Comparison of ENCODE assay signal across 16 cellular contexts in genomic region chr20:44526129-44526528, GRCh38. TPM values are rescaled to one million over a fixed set of nuclear protein-coding genes. Genes with fewer than 3 reads are reported as not detected.
DNase-seq lines count a peak whose midpoint lies in the region; ATAC-seq and TF ChIP-seq lines count a peak whose summit lies in the region.
"Had no signal": no experiment of that assay in that cellular context is flagged by ENCODE, and none has a peak within 500 bp of the region (broad histone marks: within the 10 kb centered on the region; RNA-seq: fewer than 3 reads in every experiment).

No MANE protein-coding gene starts in this region.

- H3K9me3 ChIP-seq in Caco-2: peaks cover 6% of the 10 kb centered on the region; the same call in 1 of the 2 replicates
- no peaks in the 10 kb centered on the region for H3K9me3 ChIP-seq in colonic mucosa

- no peak for TF ChIP-seq CTCF in Caco-2 (IDR thresholded peaks at IDR 0.05; ENCODE audit: insufficient read depth in 1 of 2, low read depth in 1 of 2, low read length in 1 of 2, severe bottlenecking in 1 of 2, unreplicated experiment in 1 of 2)
- TF ChIP-seq CTCF in brain microvascular endothelial cell (IDR thresholded peaks at IDR 0.05; ENCODE audit: low read depth, low read length, missing control alignments): no peak
- no peak for TF ChIP-seq CTCF in colonic mucosa (IDR thresholded peaks at IDR 0.05)
- no peak for TF ChIP-seq CTCF in GM10266 (IDR thresholded peaks at IDR 0.05; ENCODE audit: control insufficient read depth, insufficient read depth, low read depth, missing control alignments)

- no TSS peak for BruUV-seq in Caco-2 (replicated peaks; lab: Mats Ljungman, UMichigan)

- peak overlapping the region; percentile 43 for H3K4me3 Mint-ChIP-seq in Caco-2 (ENCODE audit: unreplicated experiment)
- H3K4me3 Mint-ChIP-seq: mesothelial cell of epicardium had no signal

- H3K4me3 ChIP-seq in Caco-2 (ENCODE audit: low read depth, low read length) (no peak overlapping the region), brain microvascular endothelial cell (ENCODE audit: low read depth, low read length) (no peak overlapping the region), colonic mucosa (no peak overlapping the region)

- no peaks in the 10 kb centered on the region for H3K9me3 Mint-ChIP-seq in Caco-2 (ENCODE audit: unreplicated experiment)
- H3K9me3 Mint-ChIP-seq: mesothelial cell of epicardium had no signal

- H3K36me3 ChIP-seq in Caco-2 (ENCODE audit: control insufficient read depth, insufficient read depth, low read length) (no peaks in the 10 kb centered on the region), brain microvascular endothelial cell (replicated peaks) (peaks cover 3% of the 10 kb centered on the region), colonic mucosa (no peaks in the 10 kb centered on the region)

- H3K4me1 ChIP-seq in Caco-2 (peaks cover 55% of the 10 kb centered on the region), colonic mucosa (peaks cover under 1% of the 10 kb centered on the region)

- H3K27ac ChIP-seq in brain microvascular endothelial cell (peak overlapping the region; percentile 75), colonic mucosa (no peak overlapping the region)
- H3K27ac ChIP-seq: parathyroid adenoma had no signal

- H3K4me1 Mint-ChIP-seq in Caco-2 (ENCODE audit: low read depth, unreplicated experiment): peaks cover 42% of the 10 kb centered on the region

- H3K36me3 Mint-ChIP-seq in Caco-2 (ENCODE audit: insufficient read depth, unreplicated experiment): peaks cover 34% of the 10 kb centered on the region
- H3K36me3 Mint-ChIP-seq: mesothelial cell of epicardium had no signal

- no peaks in the 10 kb centered on the region for H3K27me3 Mint-ChIP-seq in Caco-2 (ENCODE audit: insufficient read depth, unreplicated experiment)

- H3K27ac Mint-ChIP-seq in Caco-2 (ENCODE audit: unreplicated experiment): peak overlapping the region; percentile 72

- no peak overlapping the region for H3K9ac ChIP-seq in colonic mucosa (ENCODE audit: low read depth in 2 of 2, low read length in 2 of 2)
- H3K9ac ChIP-seq: parathyroid adenoma had no signal

- in situ Hi-C loops in brain microvascular endothelial cell (cut with HindIII; ENCODE audit: low pct_ligation_motif_present, low sequenced_read_pairs): no loop called here

- no peaks in the 10 kb centered on the region for H3K27me3 ChIP-seq in Caco-2 (replicated peaks; ENCODE audit: control insufficient read depth, insufficient read depth, low read length)
- H3K27me3 ChIP-seq in brain microvascular endothelial cell (replicated peaks): no peaks in the 10 kb centered on the region
- no peaks in the 10 kb centered on the region for H3K27me3 ChIP-seq in colonic mucosa

- intact Hi-C loops in Caco-2 (cut with micrococcal nuclease; ENCODE audit: unreplicated experiment): loop anchor here (10.0 kb wide), 1 partner anchor 359 kb away; the partner anchor contains the start of gene YWHAB
- intact Hi-C loops in colonic mucosa (cut with DNase I): no loop called here

- CTCF ChIA-PET in Caco-2 (lab: Charles Lee): no interaction called here

- ATAC-seq in HG03342 (IDR thresholded peaks at IDR 0.05; ENCODE audit: unreplicated experiment): no peak

- POLR2A ChIA-PET in Caco-2 (lab: Charles Lee): no interaction called here

- DNase-seq in Caco-2: peak; percentile 37 to 64
- peak; percentile 11 for DNase-seq in LHCN-M2 (ENCODE audit: low read depth)
- DNase-seq in brain microvascular endothelial cell: peak; percentile 48
- peak; percentile 51 for DNase-seq in iris pigment epithelial cell (ENCODE audit: low read depth)
- DNase-seq in pons (ENCODE audit: low spot score): no peak
- DNase-seq in colonic mucosa: no peak
- no peak for DNase-seq in GM10266 (ENCODE audit: extremely low spot score)
- DNase-seq: amygdala; DMS53; NCI-H1417 treated with DMSO at 0.1 percent for 48 hours; NCI-H524; SHP77 treated with DMSO at 0.1 percent for 48 hours; stimulated activated naive CD4-positive, alpha-beta T cell had no signal

RNA-seq across cellular contexts. Expression of gene SERINC3, which starts 4.3 kb away (rescaled TPM):
- total RNA-seq in Caco-2 (2022) (179 and 185 TPM in 2 replicates), LHCN-M2 (2014; rRNA removed) (60.1 and 70.8 TPM in 2 replicates), colonic mucosa (100 to 1,000 TPM in 1 of 2 donors, 10 to 100 TPM in 1; 82.8 to 121 TPM)
- polyA plus RNA-seq in LHCN-M2 (2012): 65.5 TPM

RNA-seq across cellular contexts. Expression of gene TTPAL, which starts 50.5 kb away (rescaled TPM):
- total RNA-seq in Caco-2 (2022) (53.9 and 54.6 TPM in 2 replicates), LHCN-M2 (2014; rRNA removed) (19.9 and 20.6 TPM in 2 replicates), colonic mucosa (10 to 100 TPM in 1 of 2 donors, 1 to 10 TPM in 1; 8.4 to 11.6 TPM)
- polyA plus RNA-seq in LHCN-M2 (2012): 7.3 TPM

RNA-seq across cellular contexts. Expression of gene PKIG, which starts 56.2 kb away (rescaled TPM):
- 25.9 and 29.5 TPM in 2 replicates for total RNA-seq in Caco-2 (2022)
- total RNA-seq in LHCN-M2 (2014; rRNA removed): 9.8 and 11.1 TPM in 2 replicates
- polyA plus RNA-seq in LHCN-M2 (2012): 14.6 TPM
- 10 to 100 TPM; 24.4 to 46.1 TPM for total RNA-seq in colonic mucosa

Comparison
In these comparisons a context has a peak if more than half of its experiments do, and no peak if none do; other contexts are left out.
1. DNase-seq: peak in Caco-2 (2 of 2), LHCN-M2 (single experiment), brain microvascular endothelial cell (single experiment) and iris pigment epithelial cell (single experiment); none in pons (single experiment), colonic mucosa (single experiment) and GM10266 (single experiment).